Comparison of ENCODE assay signal across 1 cellular context in the genomic region with DNA sequence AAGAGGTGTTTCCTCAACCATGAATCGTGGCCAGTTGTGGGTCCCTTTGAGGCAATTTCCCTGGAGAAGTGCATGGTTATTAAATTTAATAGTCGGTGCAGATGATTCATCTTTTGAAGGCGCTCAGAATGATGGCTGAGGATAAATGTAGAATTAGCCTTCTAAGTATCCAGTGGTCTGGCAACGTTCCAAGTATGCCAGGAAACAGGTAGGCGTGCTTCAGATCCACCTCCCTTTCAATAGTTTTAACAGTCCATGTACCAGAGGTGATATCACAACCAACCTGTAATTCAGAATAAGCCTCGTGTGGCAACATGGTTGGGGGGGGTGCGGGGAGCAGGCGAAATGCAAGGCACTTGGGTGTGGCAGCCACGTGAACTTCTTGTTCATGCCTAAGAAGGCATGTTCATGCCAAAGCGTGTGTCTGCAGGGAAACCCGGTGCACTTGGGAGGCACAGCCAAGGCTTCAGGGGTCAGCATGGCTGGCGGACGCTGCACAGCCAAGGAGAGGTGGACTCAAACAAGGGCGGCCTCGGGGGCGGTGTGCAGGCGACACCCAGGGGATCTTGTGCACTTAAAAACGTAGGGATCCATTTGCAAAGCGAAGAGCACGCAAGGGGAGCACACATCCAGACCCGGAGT.
TF ChIP-seq lines count a peak whose summit lies in the region.

No MANE protein-coding gene starts in this region.

TF ChIP-seq in HepG2, 621 proteins besides CTCF, POLR2A, EP300 and RAD21 (continued from another document):
- TF ChIP-seq ZNF275 (CRISPR knock-in tag; IDR thresholded peaks at IDR 0.05; ENCODE audit: borderline replicate concordance): no peak
- TF ChIP-seq ARID2 (CRISPR knock-in tag; IDR thresholded peaks at IDR 0.05; ENCODE audit: borderline replicate concordance): no peak
- TF ChIP-seq CREBL2 (CRISPR knock-in tag; IDR thresholded peaks at IDR 0.05; ENCODE audit: borderline replicate concordance): no peak
- TF ChIP-seq NR2F6 (IDR thresholded peaks at IDR 0.05): no peak
- no peak for TF ChIP-seq NR2F6 (CRISPR knock-in tag; IDR thresholded peaks at IDR 0.05)
- no peak for TF ChIP-seq BORCS8-MEF2B (CRISPR knock-in tag; IDR thresholded peaks at IDR 0.05)
- no peak for TF ChIP-seq BCL6 (CRISPR knock-in tag; IDR thresholded peaks at IDR 0.05)
- no peak for TF ChIP-seq HDAC2 (CRISPR knock-in tag; IDR thresholded peaks at IDR 0.05)
- no peak for TF ChIP-seq FIP1L1 (IDR thresholded peaks at IDR 0.05; ENCODE audit: borderline replicate concordance, insufficient read depth, low read depth, low read length)
- TF ChIP-seq ZNF225 (CRISPR knock-in tag; IDR thresholded peaks at IDR 0.05): no peak
- TF ChIP-seq ZNF235 (CRISPR knock-in tag; IDR thresholded peaks at IDR 0.05; ENCODE audit: borderline replicate concordance): no peak
- TF ChIP-seq ZNF101 (CRISPR knock-in tag; IDR thresholded peaks at IDR 0.05; ENCODE audit: borderline replicate concordance, low read depth): no peak
- no peak for TF ChIP-seq ZSCAN29 (CRISPR knock-in tag; conservative IDR thresholded peaks at IDR 0.05)
